Comparison of ENCODE assay signal across 7 cellular contexts in genomic region chr3:139954146-139954545, GRCh38. TPM values are rescaled to one million over a fixed set of nuclear protein-coding genes. Genes with fewer than 3 reads are reported as not detected.
"Had no signal": no experiment of that assay in that cellular context is flagged by ENCODE, and none has a peak within 500 bp of the region (broad histone marks: within the 10 kb centered on the region; RNA-seq: fewer than 3 reads in every experiment).

No MANE protein-coding gene starts in this region.

- H3K4me3 ChIP-seq: GM23248 had no signal

- ATAC-seq: HepG2 had no signal

- H2AFZ ChIP-seq: GM23248 had no signal

- DNase-seq: GM23248, GOT3, H7, HCEC 1CT had no signal

- H3K27ac ChIP-seq: GM23248, HL-60 had no signal

- H3K9ac ChIP-seq: GM23248 had no signal

RNA-seq across cellular contexts. Expression of gene CLSTN2, which starts 19.2 kb away (rescaled TPM):
- total RNA-seq: GM23248, HepG2 had no signal
- polyA plus RNA-seq: GM23248, HepG2, IgD-negative memory B cell had no signal
